ENCODE assay signal across 10 cellular contexts in genomic region chr10:72219229-72219814, GRCh38. TPM values are rescaled to one million over a fixed set of nuclear protein-coding genes. Genes with fewer than 3 reads are reported as not detected.
DNase-seq lines count a peak whose midpoint lies in the region; ATAC-seq and TF ChIP-seq lines count a peak whose summit lies in the region.
"Had no signal": no experiment of that assay in that cellular context is flagged by ENCODE, and none has a peak within 500 bp of the region (broad histone marks: within the 10 kb centered on the region; RNA-seq: fewer than 3 reads in every experiment).

No MANE protein-coding gene starts in this region.

- no peak overlapping the region for H3K4me2 ChIP-seq in mesendoderm (ENCODE audit: low read length)

- peaks cover 3% of the 10 kb centered on the region for H3K36me3 Mint-ChIP-seq in activated naive CD4-positive, alpha-beta T cell treated with anti-CD3 and anti-CD28 coated beads, Interleukin-2, amount 50 U/mL, for 24 hours
- peaks cover 34% of the 10 kb centered on the region for H3K36me3 Mint-ChIP-seq in activated naive CD8-positive, alpha-beta T cell treated with anti-CD3 and anti-CD28 coated beads, Interleukin-2, amount 50 U/mL, for 24 hours (ENCODE audit: low read depth)

- TF ChIP-seq EP300 in upper lobe of left lung (IDR thresholded peaks at IDR 0.05): no peak

- no peak overlapping the region for H3K18ac ChIP-seq in mesendoderm (ENCODE audit: low read length)

- H3K4me3 Mint-ChIP-seq in activated naive CD4-positive, alpha-beta T cell treated with anti-CD3 and anti-CD28 coated beads, Interleukin-2, amount 50 U/mL, for 24 hours: peak overlapping the region; percentile 96
- peak overlapping the region; percentile 99 for H3K4me3 Mint-ChIP-seq in activated naive CD8-positive, alpha-beta T cell treated with anti-CD3 and anti-CD28 coated beads, Interleukin-2, amount 50 U/mL, for 24 hours

- H3K27me3 ChIP-seq in muscle layer of duodenum (ENCODE audit: low read depth, low read length): no peaks in the 10 kb centered on the region
- H3K27me3 ChIP-seq in upper lobe of left lung: no peaks in the 10 kb centered on the region
- no peaks in the 10 kb centered on the region for H3K27me3 ChIP-seq in mesendoderm (ENCODE audit: insufficient read depth, low read length, poor library complexity)

- no peaks in the 10 kb centered on the region for H3K27me3 Mint-ChIP-seq in activated naive CD4-positive, alpha-beta T cell treated with anti-CD3 and anti-CD28 coated beads, Interleukin-2, amount 50 U/mL, for 24 hours
- no peaks in the 10 kb centered on the region for H3K27me3 Mint-ChIP-seq in activated naive CD8-positive, alpha-beta T cell treated with anti-CD3 and anti-CD28 coated beads, Interleukin-2, amount 50 U/mL, for 24 hours

- peak overlapping the region; percentile 97 for H3K27ac Mint-ChIP-seq in activated naive CD4-positive, alpha-beta T cell treated with anti-CD3 and anti-CD28 coated beads, Interleukin-2, amount 50 U/mL, for 24 hours
- H3K27ac Mint-ChIP-seq in activated naive CD8-positive, alpha-beta T cell treated with anti-CD3 and anti-CD28 coated beads, Interleukin-2, amount 50 U/mL, for 24 hours: peak overlapping the region; percentile 98

- 46 to 56% methylated on average over 6 of the region's 6 CpGs for WGBS in upper lobe of left lung, 2 donors
- no CpG with 5 or more reads among the region's 6 CpGs for WGBS in mesendoderm (ENCODE audit: extremely low coverage, insufficient coverage, low lambda C conversion rate)

- no peak overlapping the region for H2BK120ac ChIP-seq in mesendoderm (ENCODE audit: low read depth, low read length)

- peaks cover 3% of the 10 kb centered on the region for H3K79me1 ChIP-seq in mesendoderm (ENCODE audit: low read length)

- H4K5ac ChIP-seq in mesendoderm (ENCODE audit: low read length): no peak overlapping the region

- TF ChIP-seq POLR2A in upper lobe of left lung (IDR thresholded peaks at IDR 0.05): no peak

- no peak overlapping the region for H4K8ac ChIP-seq in mesendoderm (ENCODE audit: low read depth, low read length)

- H3K4me3 ChIP-seq in muscle layer of duodenum (ENCODE audit: low read depth in 1 of 2, low read length in 2 of 2) (no peak overlapping the region), upper lobe of left lung (no peak overlapping the region), mesendoderm (ENCODE audit: low read length) (no peak overlapping the region)

- no peak overlapping the region for H2BK15ac ChIP-seq in mesendoderm (replicated peaks; ENCODE audit: low read depth)

- H3K4ac ChIP-seq in mesendoderm (ENCODE audit: low read depth, low read length): no peak overlapping the region

- H3K9me3 Mint-ChIP-seq in activated naive CD4-positive, alpha-beta T cell treated with anti-CD3 and anti-CD28 coated beads, Interleukin-2, amount 50 U/mL, for 24 hours: no peaks in the 10 kb centered on the region
- H3K9me3 Mint-ChIP-seq in activated naive CD8-positive, alpha-beta T cell treated with anti-CD3 and anti-CD28 coated beads, Interleukin-2, amount 50 U/mL, for 24 hours: no peaks in the 10 kb centered on the region

- no peak overlapping the region for H2AK5ac ChIP-seq in mesendoderm (ENCODE audit: low read length)

- H3K9me3 ChIP-seq in muscle layer of duodenum (ENCODE audit: control insufficient read depth in 1 of 2, low read length in 2 of 2): no peaks in the 10 kb centered on the region
- no peaks in the 10 kb centered on the region for H3K9me3 ChIP-seq in upper lobe of left lung

- no peak for DNase-seq in activated naive CD4-positive, alpha-beta T cell (lab: John Stamatoyannopoulos, UW)
- no peak for DNase-seq in activated naive CD8-positive, alpha-beta T cell treated with anti-CD3 and anti-CD28 coated beads, Interleukin-2, amount 50 U/mL, for 24 hours
- DNase-seq in upper lobe of left lung (no peak), HuH-7.5 (ENCODE audit: low spot score) (no peak), mesendoderm (no peak)
- DNase-seq: C1 segment of cervical spinal cord, NCI-H1436 had no signal

- H2BK5ac ChIP-seq in mesendoderm (ENCODE audit: low read length): no peak overlapping the region

- H3K4me1 ChIP-seq in muscle layer of duodenum (ENCODE audit: control insufficient read depth in 1 of 2, insufficient read depth in 2 of 2, low read length in 2 of 2) (peaks cover 5 to 46% of the 10 kb centered on the region in 2 donors), upper lobe of left lung (peaks cover 57 to 65% (median 62%) of the 10 kb centered on the region in 4 donors), mesendoderm (ENCODE audit: control insufficient read depth, low read depth, low read length) (no peaks in the 10 kb centered on the region)

- TF ChIP-seq CTCF in upper lobe of left lung (IDR thresholded peaks at IDR 0.05): no peak

- no peak overlapping the region for H3K9ac ChIP-seq in mesendoderm (ENCODE audit: low read length)

- H3K23ac ChIP-seq in mesendoderm (ENCODE audit: low read length): no peak overlapping the region

- H3K56ac ChIP-seq in mesendoderm (ENCODE audit: low read length): no peak overlapping the region

- H3K79me2 ChIP-seq in mesendoderm (ENCODE audit: control insufficient read depth, insufficient read depth, low read length): peaks cover 18% of the 10 kb centered on the region

- no peaks in the 10 kb centered on the region for H3K36me3 ChIP-seq in muscle layer of duodenum (ENCODE audit: control insufficient read depth in 1 of 2, insufficient read depth in 2 of 2, low read length in 2 of 2)
- H3K36me3 ChIP-seq in upper lobe of left lung: peaks cover 0 to 19% (median 6%) of the 10 kb centered on the region in 4 donors
- peaks cover 3% of the 10 kb centered on the region for H3K36me3 ChIP-seq in mesendoderm (ENCODE audit: control insufficient read depth, insufficient read depth, low read length)

- H3K4me1 Mint-ChIP-seq in activated naive CD4-positive, alpha-beta T cell treated with anti-CD3 and anti-CD28 coated beads, Interleukin-2, amount 50 U/mL, for 24 hours: peaks cover 62% of the 10 kb centered on the region
- H3K4me1 Mint-ChIP-seq in activated naive CD8-positive, alpha-beta T cell treated with anti-CD3 and anti-CD28 coated beads, Interleukin-2, amount 50 U/mL, for 24 hours: peaks cover 70% of the 10 kb centered on the region

- no peak for ATAC-seq in activated naive CD8-positive, alpha-beta T cell treated with anti-CD3 and anti-CD28 coated beads, Interleukin-2, amount 50 U/mL, for 24 hours
- ATAC-seq in upper lobe of left lung (ENCODE audit: low FRiP score in 2 of 2) (no peak), HG03025 (IDR thresholded peaks at IDR 0.05; ENCODE audit: low FRiP score, unreplicated experiment) (no peak)

- H3K27ac ChIP-seq in muscle layer of duodenum (ENCODE audit: low read length): peak overlapping the region; percentile 0
- H3K27ac ChIP-seq in upper lobe of left lung: peak overlapping the region; percentile 51 to 100 (median 82)
- no peak overlapping the region for H3K27ac ChIP-seq in mesendoderm (ENCODE audit: low read depth, low read length)

RNA-seq across cellular contexts. Expression of gene ASCC1, which starts 3.2 kb away (rescaled TPM):
- 10 to 100 TPM; 20.4 to 40.7 (median 24.4) TPM for total RNA-seq in upper lobe of left lung
- 31.3 TPM for polyA plus RNA-seq in mesendoderm (2013, experiment 1 of 2)
- polyA plus RNA-seq in mesendoderm (2013, experiment 2 of 2): 32.2 TPM

RNA-seq across cellular contexts. Expression of gene ANAPC16, which starts 3.5 kb away (rescaled TPM):
- total RNA-seq in upper lobe of left lung: 100 to 1,000 TPM in 1 of 6 donors, 10 to 100 TPM in 5; 34.6 to 110 (median 92.6) TPM
- 46.8 TPM for polyA plus RNA-seq in mesendoderm (2013, experiment 1 of 2)
- 43.6 TPM for polyA plus RNA-seq in mesendoderm (2013, experiment 2 of 2)

RNA-seq across cellular contexts. Expression of gene DDIT4, which starts 54.4 kb away (rescaled TPM):
- total RNA-seq in upper lobe of left lung: 100 to 1,000 TPM in 5 of 6 donors, 10 to 100 TPM in 1; 81.0 to 218 (median 151) TPM
- 13.6 TPM for polyA plus RNA-seq in mesendoderm (2013, experiment 1 of 2)
- polyA plus RNA-seq in mesendoderm (2013, experiment 2 of 2): 13.8 TPM
